In genomic region chrX:40949071-40949470, GRCh38 we compare ENCODE assay signal across 8 cellular contexts.
"Had no signal": no experiment of that assay in that cellular context is flagged by ENCODE, and none has a peak within 500 bp of the region (broad histone marks: within the 10 kb centered on the region; RNA-seq: fewer than 3 reads in every experiment).

No MANE protein-coding gene starts in this region.

- H3K4me3 Mint-ChIP-seq: IgD-negative memory B cell had no signal

- DNase-seq: IMR-90, KBM-7, KG1 had no signal

- H3K36me3 Mint-ChIP-seq: IgD-negative memory B cell had no signal

- FAIRE-seq: HTR-8/SVneo, K562 had no signal

- H3K9ac ChIP-seq: KMS-11 had no signal

- H3K4me3 ChIP-seq: K562 had no signal

- H3K4me2 ChIP-seq: KMS-11 had no signal

- H3K27ac Mint-ChIP-seq: IgD-negative memory B cell had no signal

- H3K27ac ChIP-seq: HL-60, KMS-11 had no signal

- ATAC-seq: K562 had no signal
